17 cellular contexts compared by ENCODE assay signal in the genomic region with DNA sequence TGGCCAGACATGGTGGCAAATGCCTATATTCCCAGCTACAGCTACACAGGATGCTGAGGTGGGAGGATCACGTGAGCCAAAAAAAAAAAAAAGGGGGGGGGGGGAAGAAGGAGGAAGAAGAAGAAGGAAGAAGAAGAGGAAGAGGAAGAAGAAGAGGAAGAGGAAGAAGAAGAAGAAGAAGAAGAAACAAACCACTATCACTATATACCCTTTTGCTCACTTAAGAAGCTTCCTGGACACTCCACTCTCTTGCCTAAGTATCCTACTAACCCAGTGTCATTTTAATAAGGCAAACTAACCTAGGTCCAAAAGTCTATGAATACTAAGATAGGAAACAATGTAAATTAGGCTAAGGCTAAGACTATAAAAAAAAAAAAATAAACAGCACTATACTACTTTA. TPM values are rescaled to one million over a fixed set of nuclear protein-coding genes. Genes with fewer than 3 reads are reported as not detected.
A peak's percentile ranks its signal among the peaks of the same experiment; 100 is the strongest.
DNase-seq lines count a peak whose midpoint lies in the region; ATAC-seq, FAIRE-seq and TF ChIP-seq lines count a peak whose summit lies in the region.
"Had no signal": no experiment of that assay in that cellular context is flagged by ENCODE, and none has a peak within 500 bp of the region (broad histone marks: within the 10 kb centered on the region; RNA-seq: fewer than 3 reads in every experiment).

No MANE protein-coding gene starts in this region.

- peaks cover 20% of the 10 kb centered on the region for H3K79me2 ChIP-seq in SU-DHL-6 (ENCODE audit: insufficient read depth, low read length)

- peak overlapping the region; percentile 49; the same call in 1 of the 2 replicates for H3K27ac ChIP-seq in SU-DHL-6 (ENCODE audit: low read depth, low read length)
- H3K27ac ChIP-seq: A549, BLaER1 had no signal

- no peak for ATAC-seq in HG02763 (IDR thresholded peaks at IDR 0.05; ENCODE audit: unreplicated experiment)
- ATAC-seq: A549, GM23338 had no signal

- H3K9me2 ChIP-seq in SU-DHL-6 (replicated peaks; ENCODE audit: insufficient read depth, low read length) = no peaks in the 10 kb centered on the region

- no peaks in the 10 kb centered on the region for H3K9me3 ChIP-seq in SU-DHL-6 (ENCODE audit: insufficient read depth, low read length)
- H3K9me3 ChIP-seq: A549, BLaER1, Caco-2, HAP-1 had no signal

- no peak overlapping the region for H3K9ac ChIP-seq in SU-DHL-6 (ENCODE audit: low read length)
- H3K9ac ChIP-seq: BLaER1 had no signal

- H3F3A ChIP-seq in SU-DHL-6 (ENCODE audit: insufficient read depth) = peaks cover 4% of the 10 kb centered on the region; the same call in 1 of the 2 replicates

- peak; percentile 79 for FAIRE-seq in G401.6 (lab: Jason Lieb, UNC)
- FAIRE-seq: A549, GM12891 had no signal

- no peaks in the 10 kb centered on the region for H4K20me1 ChIP-seq in SU-DHL-6 (ENCODE audit: low read depth, low read length)

- no peak for TF ChIP-seq CTCF in SU-DHL-6 (IDR thresholded peaks at IDR 0.05; ENCODE audit: insufficient read depth, low read length, poor library complexity, severe bottlenecking)

- H3K27me3 ChIP-seq in SU-DHL-6 (ENCODE audit: low read length) = no peaks in the 10 kb centered on the region
- no peaks in the 10 kb centered on the region for H3K27me3 ChIP-seq in H7 (ENCODE audit: control insufficient read depth, insufficient read depth, low read length)
- H3K27me3 ChIP-seq: BLaER1 had no signal

- no peak overlapping the region for H3K4me3 ChIP-seq in SU-DHL-6 (ENCODE audit: insufficient read depth, low read length, poor library complexity, severe bottlenecking)
- no peak overlapping the region for H3K4me3 ChIP-seq in H7 (ENCODE audit: insufficient read depth, low read depth, low read length)
- H3K4me3 ChIP-seq: A549, BLaER1, GM23338, HAP-1 had no signal

- H3K4me2 ChIP-seq in SU-DHL-6 (ENCODE audit: low read depth, low read length, poor library complexity, severe bottlenecking) = peak overlapping the region; percentile 35
- H3K4me2 ChIP-seq: A549, BLaER1, GM23338 had no signal

- DNase-seq in MV-4-11 (lab: John Stamatoyannopoulos, UW) (peak; percentile 4), NCI-H2171 treated with DMSO at 0.1 percent for 48 hours (lab: John Stamatoyannopoulos, UW) (no peak), H7 (no peak), UCSD-AML1 (lab: John Stamatoyannopoulos, UW; ENCODE audit: unreplicated experiment) (no peak)
- DNase-seq: Caco-2; CD8-positive, alpha-beta memory T cell; DMS53; HFFc6; KBM-7 had no signal

- H2AFZ ChIP-seq in SU-DHL-6 (ENCODE audit: low read depth, low read length, severe bottlenecking) = no peak overlapping the region
- H2AFZ ChIP-seq: GM23338 had no signal

- H3K36me3 ChIP-seq in SU-DHL-6 (ENCODE audit: low read length) = no peaks in the 10 kb centered on the region
- no peaks in the 10 kb centered on the region for H3K36me3 ChIP-seq in H7 (replicated peaks; ENCODE audit: control insufficient read depth, insufficient read depth, low read length)
- H3K36me3 ChIP-seq: HAP-1 had no signal

RNA-seq across cellular contexts. Expression of a gene that starts 54.8 kb away (rescaled TPM):
- 16.9 and 23.2 TPM in 2 replicates for total RNA-seq in H7 (2014; rRNA removed; shearing (Covaris generic))

RNA-seq across cellular contexts. Expression of a gene that starts 59.0 kb away (rescaled TPM):
- total RNA-seq in H7 (2014; rRNA removed; shearing (Covaris generic)) = 6.2 and 11.4 TPM in 2 replicates
